8 cellular contexts compared by ENCODE assay signal in genomic region chr11:17389205-17389956, GRCh38. TPM values are rescaled to one million over a fixed set of nuclear protein-coding genes. Genes with fewer than 3 reads are reported as not detected.
DNase-seq lines count a peak whose midpoint lies in the region; ATAC-seq and TF ChIP-seq lines count a peak whose summit lies in the region.

No MANE protein-coding gene starts in this region.

- H2BK12ac ChIP-seq in mesenchymal stem cell (ENCODE audit: low read length in 2 of 2), result no peak overlapping the region

- H3K4ac ChIP-seq in mesenchymal stem cell (ENCODE audit: low read depth in 1 of 2, low read length in 2 of 2), result no peak overlapping the region

- H3K27ac ChIP-seq in mesenchymal stem cell (ENCODE audit: low read length, poor library complexity, severe bottlenecking), result no peak overlapping the region

- ATAC-seq in GM19023 (IDR thresholded peaks at IDR 0.05; ENCODE audit: unreplicated experiment) (peak; percentile 61), HG03439 (IDR thresholded peaks at IDR 0.05; ENCODE audit: unreplicated experiment) (peak; percentile 57)
- ATAC-seq in activated CD8-positive, alpha-beta T cell treated with anti-CD3 and anti-CD28 coated beads for 36 hours, result peak; percentile 84

- peaks cover 4% of the 10 kb centered on the region for H3K4me1 Mint-ChIP-seq in activated CD8-positive, alpha-beta T cell treated with anti-CD3 and anti-CD28 coated beads for 36 hours (ENCODE audit: low read depth)

- H2BK5ac ChIP-seq in mesenchymal stem cell (ENCODE audit: low read depth, low read length, poor library complexity, severe bottlenecking), result no peak overlapping the region

- in situ Hi-C loops in ACHN (cut with HindIII; ENCODE audit: low pct_ligation_motif_present, low pct_unique_long_range_greater_than_20kb, low sequenced_read_pairs), result no loop called here

- no peaks in the 10 kb centered on the region for H3K9me3 Mint-ChIP-seq in activated CD8-positive, alpha-beta T cell treated with anti-CD3 and anti-CD28 coated beads for 36 hours

- peak overlapping the region; percentile 80 for H2BK120ac ChIP-seq in mesenchymal stem cell (ENCODE audit: low read depth, low read length)

- H3K14ac ChIP-seq in mesenchymal stem cell (ENCODE audit: low read length in 2 of 2), result no peak overlapping the region

- peak; percentile 78 for TF ChIP-seq CTCF in activated CD8-positive, alpha-beta T cell treated with anti-CD3 and anti-CD28 coated beads for 36 hours (IDR thresholded peaks at IDR 0.05)

- H3K4me1 ChIP-seq in mesenchymal stem cell (ENCODE audit: control insufficient read depth, insufficient read depth, low read depth, low read length), result peaks cover 12% of the 10 kb centered on the region

- CTCF ChIA-PET in activated CD8-positive, alpha-beta T cell treated with anti-CD3 and anti-CD28 coated beads for 36 hours (lab: Charles Lee), result interaction anchor here (0.8 to 6.4 kb wide), 13 partner anchors 9 to 525 kb away, joined by 3 to 27 read pairs (median 4); no protein-coding TSS in a partner anchor

- no peak overlapping the region for H3K18ac ChIP-seq in mesenchymal stem cell (ENCODE audit: low read depth in 1 of 2, low read length in 2 of 2)

- no peak overlapping the region for H4K91ac ChIP-seq in mesenchymal stem cell (ENCODE audit: low read length)

- H4K8ac ChIP-seq in mesenchymal stem cell (ENCODE audit: low read length), result peak overlapping the region; percentile 46

- peak overlapping the region; percentile 31 for H2BK15ac ChIP-seq in mesenchymal stem cell (ENCODE audit: low read depth, poor library complexity, severe bottlenecking)

- intact Hi-C loops in activated CD8-positive, alpha-beta T cell treated with anti-CD3 and anti-CD28 coated beads for 36 hours (cut with micrococcal nuclease), result no loop called here

- H3K27ac Mint-ChIP-seq in activated CD8-positive, alpha-beta T cell treated with anti-CD3 and anti-CD28 coated beads for 36 hours, result peak overlapping the region; percentile 9

- H2AFZ ChIP-seq in mesenchymal stem cell (ENCODE audit: low read depth, low read length), result peak overlapping the region; percentile 68

- peak overlapping the region in 1 of 2 experiments; percentile 63 for H3K4me3 ChIP-seq in mesenchymal stem cell (ENCODE audit: insufficient read depth in 1 of 2, low read depth in 1 of 2, low read length in 2 of 2)

- 4% methylated on average over 28 of the region's 56 CpGs for WGBS in mesenchymal stem cell

- peak overlapping the region; percentile 69 for H3K4me3 Mint-ChIP-seq in activated CD8-positive, alpha-beta T cell treated with anti-CD3 and anti-CD28 coated beads for 36 hours

- H3K27me3 Mint-ChIP-seq in activated CD8-positive, alpha-beta T cell treated with anti-CD3 and anti-CD28 coated beads for 36 hours, result peaks cover 2% of the 10 kb centered on the region

- H3K27me3 ChIP-seq in mesenchymal stem cell (ENCODE audit: control insufficient read depth in 1 of 2, insufficient read depth in 1 of 2, low read length in 2 of 2), result peaks cover 53 to 63% of the 10 kb centered on the region in 2 experiments

- H3K36me3 ChIP-seq in mesenchymal stem cell (ENCODE audit: control insufficient read depth in 1 of 2, insufficient read depth in 2 of 2, low read depth in 1 of 2, low read length in 2 of 2), result no peaks in the 10 kb centered on the region

- no peak overlapping the region for H3K9ac ChIP-seq in mesenchymal stem cell (ENCODE audit: low read length)

- H3K36me3 Mint-ChIP-seq in activated CD8-positive, alpha-beta T cell treated with anti-CD3 and anti-CD28 coated beads for 36 hours (ENCODE audit: low read depth), result no peaks in the 10 kb centered on the region

- H3K23ac ChIP-seq in mesenchymal stem cell (ENCODE audit: low read length in 2 of 2), result no peak overlapping the region

- no peaks in the 10 kb centered on the region for H3K9me3 ChIP-seq in mesenchymal stem cell (ENCODE audit: control insufficient read depth, low read length)

- POLR2A ChIA-PET in activated CD8-positive, alpha-beta T cell treated with anti-CD3 and anti-CD28 coated beads for 36 hours (lab: Charles Lee), result interaction anchor here (1.4 kb wide), 1 partner anchor 35 kb away, joined by 4 read pairs; no protein-coding TSS in a partner anchor

- H3K4me2 ChIP-seq in mesenchymal stem cell (ENCODE audit: low read length, poor library complexity, severe bottlenecking), result peak overlapping the region; percentile 86

- H3K79me1 ChIP-seq in mesenchymal stem cell (replicated peaks; ENCODE audit: low read length, poor library complexity, severe bottlenecking), result no peaks in the 10 kb centered on the region

- no peak overlapping the region for H2AK5ac ChIP-seq in mesenchymal stem cell (ENCODE audit: low read length, severe bottlenecking)

- DNase-seq in ACHN, result peak; percentile 61
- DNase-seq in NCI-H510A (lab: John Stamatoyannopoulos, UW), result peak; percentile 53
- DNase-seq in activated CD8-positive, alpha-beta T cell treated with anti-CD3 and anti-CD28 coated beads for 36 hours, result peak; percentile 82
- DNase-seq in effector CD4-positive, alpha-beta T cell, result peak; percentile 78
- peak; percentile 48 for DNase-seq in mesenchymal stem cell
- peak; percentile 66 for DNase-seq in stimulated activated CD8-positive, alpha-beta memory T cell treated with anti-CD3 and anti-CD28 coated beads, Interleukin-15, amount 100 ng/mL, for 1 hour (ENCODE audit: low read depth)

RNA-seq across cellular contexts. Expression of gene KCNJ11, which starts 0.9 kb away (rescaled TPM):
- 1 to 10 TPM; 1.2 to 2.4 TPM for total RNA-seq in activated CD8-positive, alpha-beta T cell treated with anti-CD3 and anti-CD28 coated beads for 36 hours
- not detected for polyA plus RNA-seq in mesenchymal stem cell (2013, experiment 1 of 2)
- not detected for polyA plus RNA-seq in mesenchymal stem cell (2013, experiment 2 of 2)

RNA-seq across cellular contexts. Expression of gene NCR3LG1, which starts 37.8 kb away (rescaled TPM):
- total RNA-seq in activated CD8-positive, alpha-beta T cell treated with anti-CD3 and anti-CD28 coated beads for 36 hours, result 1 to 10 TPM; 3.4 to 4.2 TPM
- 9.6 TPM for polyA plus RNA-seq in mesenchymal stem cell (2013, experiment 1 of 2)
- polyA plus RNA-seq in mesenchymal stem cell (2013, experiment 2 of 2), result 9.0 TPM
